In the genomic region with DNA sequence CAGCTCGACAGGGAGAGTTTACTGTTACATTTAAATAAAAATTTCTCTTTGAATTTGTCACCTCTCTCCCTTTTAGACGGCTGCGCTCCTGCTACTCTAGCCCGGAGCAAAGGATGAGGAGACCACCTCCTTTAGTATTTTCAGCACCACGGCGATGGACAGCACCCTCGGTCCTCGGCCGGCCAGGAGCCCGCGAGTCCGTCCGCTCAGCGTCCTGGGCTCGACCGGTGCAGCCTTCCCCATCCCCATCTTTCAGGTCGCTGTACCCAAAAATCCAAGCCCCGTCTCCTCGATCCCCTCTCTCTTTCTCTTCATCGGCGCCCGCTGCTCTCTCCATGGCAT, we compare ENCODE assay signal across 8 cellular contexts. TPM values are rescaled to one million over a fixed set of nuclear protein-coding genes. Genes with fewer than 3 reads are reported as not detected.
DNase-seq lines count a peak whose midpoint lies in the region; ATAC-seq and TF ChIP-seq lines count a peak whose summit lies in the region.

No MANE protein-coding gene starts in this region.

- POLR2A ChIA-PET in HEK293 (lab: Yijun Ruan, JAX), result no interaction called here
- POLR2A ChIA-PET in CD4-positive, alpha-beta T cell (lab: Charles Lee), result no interaction called here

- H3K27me3 ChIP-seq in right atrium auricular region (peaks cover 19 to 26% of the 10 kb centered on the region in 2 donors), sigmoid colon (peaks cover 27 to 83% (median 58%) of the 10 kb centered on the region in 3 donors)
- H3K27me3 ChIP-seq in CD4-positive, alpha-beta T cell (ENCODE audit: control insufficient read depth, insufficient read depth, low read length), result peaks cover 68% of the 10 kb centered on the region

- H3K9me3 Mint-ChIP-seq in CD4-positive, alpha-beta T cell, result no peaks in the 10 kb centered on the region

- no peak for TF ChIP-seq CTCF in HEK293 (tag by site-specific recombination; IDR thresholded peaks at IDR 0.05)
- TF ChIP-seq CTCF in right atrium auricular region (IDR thresholded peaks at IDR 0.05), result no peak
- TF ChIP-seq CTCF in sigmoid colon (IDR thresholded peaks at IDR 0.05), result no peak
- TF ChIP-seq CTCF in CD4-positive, alpha-beta T cell (IDR thresholded peaks at IDR 0.05), result no peak

- CTCF ChIA-PET in HEK293 (lab: Yijun Ruan, JAX), result interaction anchor here (1.0 kb wide), 1 partner anchor 57 kb away, joined by 3 read pairs; no protein-coding TSS in a partner anchor
- CTCF ChIA-PET in CD4-positive, alpha-beta T cell (lab: Charles Lee), result no interaction called here

- H3K4me3 ChIP-seq in HEK293 (ENCODE audit: low read depth, low read length) (peak overlapping the region; percentile 36; the same call in 1 of the 2 replicates), right atrium auricular region (peak overlapping the region; percentile 44 to 45), sigmoid colon (peak overlapping the region in 3 of 4 donors; percentile 46 to 62 (median 53))

- H3K27ac ChIP-seq in HEK293 (ENCODE audit: extremely low read depth, low read depth, low read length) (no peak overlapping the region), right atrium auricular region (no peak overlapping the region), sigmoid colon (no peak overlapping the region)
- no peak overlapping the region for H3K27ac ChIP-seq in CD4-positive, alpha-beta T cell (ENCODE audit: low read depth, low read length)

- DNase-seq in amniotic stem cell (lab: John Stamatoyannopoulos, UW) (peak; percentile 19), right atrium auricular region (ENCODE audit: low spot score) (no peak), sigmoid colon (peak; percentile 70)
- DNase-seq in CD4-positive, alpha-beta T cell, result no peak

- H3K27me3 Mint-ChIP-seq in CD4-positive, alpha-beta T cell, result peaks cover 81% of the 10 kb centered on the region

- ATAC-seq in HG02852 (IDR thresholded peaks at IDR 0.05; ENCODE audit: unreplicated experiment), result no peak
- ATAC-seq in CD4-positive, alpha-beta T cell (ENCODE audit: poor library complexity), result no peak
- no peak for ATAC-seq in HG03439 (IDR thresholded peaks at IDR 0.05; ENCODE audit: unreplicated experiment)
- ATAC-seq in HG03196 (IDR thresholded peaks at IDR 0.05; ENCODE audit: unreplicated experiment), result no peak

- H3K36me3 ChIP-seq in HEK293 (ENCODE audit: control insufficient read depth in 2 of 2, insufficient read depth in 1 of 2, low read length in 2 of 2), result no peaks in the 10 kb centered on the region
- no peaks in the 10 kb centered on the region for H3K36me3 ChIP-seq in right atrium auricular region
- no peaks in the 10 kb centered on the region for H3K36me3 ChIP-seq in sigmoid colon

- H3K9me3 ChIP-seq in HEK293 (ENCODE audit: control insufficient read depth, insufficient read depth, low read depth, low read length) (no peaks in the 10 kb centered on the region), right atrium auricular region (no peaks in the 10 kb centered on the region), sigmoid colon (no peaks in the 10 kb centered on the region)
- no peaks in the 10 kb centered on the region for H3K9me3 ChIP-seq in CD4-positive, alpha-beta T cell (ENCODE audit: control insufficient read depth, low read length)

- intact Hi-C loops in sigmoid colon (cut with DNase I), result no loop called here
- intact Hi-C loops in CD4-positive, alpha-beta T cell (cut with DNase I, micrococcal nuclease), result no loop called here

- no peak for TF ChIP-seq POLR2A in sigmoid colon (IDR thresholded peaks at IDR 0.05)

- no peaks in the 10 kb centered on the region for H3K4me1 ChIP-seq in HEK293 (ENCODE audit: control insufficient read depth, insufficient read depth, low read length)
- H3K4me1 ChIP-seq in right atrium auricular region, result peaks cover 0 to 25% of the 10 kb centered on the region in 2 donors
- H3K4me1 ChIP-seq in sigmoid colon, result peaks cover 0 to 29% (median 27%) of the 10 kb centered on the region in 4 donors

- WGBS in sigmoid colon, 2 donors, result 4 to 10% methylated on average over 22 of the region's 22 CpGs

- TF ChIP-seq EP300 in sigmoid colon (IDR thresholded peaks at IDR 0.05), result no peak

- H3K4me3 Mint-ChIP-seq in CD4-positive, alpha-beta T cell, result no peak overlapping the region

- peaks cover 14% of the 10 kb centered on the region for H3K4me1 Mint-ChIP-seq in CD4-positive, alpha-beta T cell (ENCODE audit: low read depth)

- H3K27ac Mint-ChIP-seq in CD4-positive, alpha-beta T cell, result no peak overlapping the region

- no peaks in the 10 kb centered on the region for H3K36me3 Mint-ChIP-seq in CD4-positive, alpha-beta T cell (ENCODE audit: low read depth)

TF ChIP-seq in HEK293, 187 proteins besides CTCF, POLR2A, EP300 and RAD21 (continues in another document):
- no peak for TF ChIP-seq ZBTB20 (tag by site-specific recombination; IDR thresholded peaks at IDR 0.05)
- no peak for TF ChIP-seq HOXC10 (CRISPR knock-in tag; IDR thresholded peaks at IDR 0.05)
- peak; percentile 68; the same call in 1 of the 2 replicates for TF ChIP-seq ZBTB17 (tag by site-specific recombination; IDR thresholded peaks at IDR 0.05)
- TF ChIP-seq ZFP37 (tag by site-specific recombination; IDR thresholded peaks at IDR 0.05), result peak; percentile 40; the same call in 1 of the 2 replicates
- no peak for TF ChIP-seq ZNF555 (tag by site-specific recombination; conservative IDR thresholded peaks at IDR 0.05)
- 0 out of 2 replicates have a peak, but pooled peaks have one; percentile 44 for TF ChIP-seq KLF16 (tag by site-specific recombination; IDR thresholded peaks at IDR 0.05)
- TF ChIP-seq, protein P1, sequence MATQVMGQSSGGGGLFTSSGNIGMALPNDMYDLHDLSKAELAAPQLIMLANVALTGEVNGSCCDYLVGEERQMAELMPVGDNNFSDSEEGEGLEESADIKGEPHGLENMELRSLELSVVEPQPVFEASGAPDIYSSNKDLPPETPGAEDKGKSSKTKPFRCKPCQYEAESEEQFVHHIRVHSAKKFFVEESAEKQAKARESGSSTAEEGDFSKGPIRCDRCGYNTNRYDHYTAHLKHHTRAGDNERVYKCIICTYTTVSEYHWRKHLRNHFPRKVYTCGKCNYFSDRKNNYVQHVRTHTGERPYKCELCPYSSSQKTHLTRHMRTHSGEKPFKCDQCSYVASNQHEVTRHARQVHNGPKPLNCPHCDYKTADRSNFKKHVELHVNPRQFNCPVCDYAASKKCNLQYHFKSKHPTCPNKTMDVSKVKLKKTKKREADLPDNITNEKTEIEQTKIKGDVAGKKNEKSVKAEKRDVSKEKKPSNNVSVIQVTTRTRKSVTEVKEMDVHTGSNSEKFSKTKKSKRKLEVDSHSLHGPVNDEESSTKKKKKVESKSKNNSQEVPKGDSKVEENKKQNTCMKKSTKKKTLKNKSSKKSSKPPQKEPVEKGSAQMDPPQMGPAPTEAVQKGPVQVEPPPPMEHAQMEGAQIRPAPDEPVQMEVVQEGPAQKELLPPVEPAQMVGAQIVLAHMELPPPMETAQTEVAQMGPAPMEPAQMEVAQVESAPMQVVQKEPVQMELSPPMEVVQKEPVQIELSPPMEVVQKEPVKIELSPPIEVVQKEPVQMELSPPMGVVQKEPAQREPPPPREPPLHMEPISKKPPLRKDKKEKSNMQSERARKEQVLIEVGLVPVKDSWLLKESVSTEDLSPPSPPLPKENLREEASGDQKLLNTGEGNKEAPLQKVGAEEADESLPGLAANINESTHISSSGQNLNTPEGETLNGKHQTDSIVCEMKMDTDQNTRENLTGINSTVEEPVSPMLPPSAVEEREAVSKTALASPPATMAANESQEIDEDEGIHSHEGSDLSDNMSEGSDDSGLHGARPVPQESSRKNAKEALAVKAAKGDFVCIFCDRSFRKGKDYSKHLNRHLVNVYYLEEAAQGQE (tag by site-specific recombination; IDR thresholded peaks at IDR 0.05), result peak; percentile 98
- TF ChIP-seq, protein P2, sequence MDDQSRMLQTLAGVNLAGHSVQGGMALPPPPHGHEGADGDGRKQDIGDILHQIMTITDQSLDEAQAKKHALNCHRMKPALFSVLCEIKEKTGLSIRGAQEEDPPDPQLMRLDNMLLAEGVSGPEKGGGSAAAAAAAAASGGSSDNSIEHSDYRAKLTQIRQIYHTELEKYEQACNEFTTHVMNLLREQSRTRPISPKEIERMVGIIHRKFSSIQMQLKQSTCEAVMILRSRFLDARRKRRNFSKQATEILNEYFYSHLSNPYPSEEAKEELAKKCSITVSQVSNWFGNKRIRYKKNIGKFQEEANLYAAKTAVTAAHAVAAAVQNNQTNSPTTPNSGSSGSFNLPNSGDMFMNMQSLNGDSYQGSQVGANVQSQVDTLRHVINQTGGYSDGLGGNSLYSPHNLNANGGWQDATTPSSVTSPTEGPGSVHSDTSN (CRISPR knock-in tag; IDR thresholded peaks at IDR 0.05), result 0 out of 2 replicates have a peak, but pooled peaks have one; percentile 32
- no peak for TF ChIP-seq ZNF768 (tag by site-specific recombination; IDR thresholded peaks at IDR 0.05)
- TF ChIP-seq, protein P3, sequence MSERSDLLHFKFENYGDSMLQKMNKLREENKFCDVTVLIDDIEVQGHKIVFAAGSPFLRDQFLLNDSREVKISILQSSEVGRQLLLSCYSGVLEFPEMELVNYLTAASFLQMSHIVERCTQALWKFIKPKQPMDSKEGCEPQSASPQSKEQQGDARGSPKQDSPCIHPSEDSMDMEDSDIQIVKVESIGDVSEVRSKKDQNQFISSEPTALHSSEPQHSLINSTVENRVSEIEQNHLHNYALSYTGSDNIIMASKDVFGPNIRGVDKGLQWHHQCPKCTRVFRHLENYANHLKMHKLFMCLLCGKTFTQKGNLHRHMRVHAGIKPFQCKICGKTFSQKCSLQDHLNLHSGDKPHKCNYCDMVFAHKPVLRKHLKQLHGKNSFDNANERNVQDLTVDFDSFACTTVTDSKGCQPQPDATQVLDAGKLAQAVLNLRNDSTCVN (tag by site-specific recombination; optimal IDR thresholded peaks at IDR 0.05), result no peak
- TF ChIP-seq, protein P4, sequence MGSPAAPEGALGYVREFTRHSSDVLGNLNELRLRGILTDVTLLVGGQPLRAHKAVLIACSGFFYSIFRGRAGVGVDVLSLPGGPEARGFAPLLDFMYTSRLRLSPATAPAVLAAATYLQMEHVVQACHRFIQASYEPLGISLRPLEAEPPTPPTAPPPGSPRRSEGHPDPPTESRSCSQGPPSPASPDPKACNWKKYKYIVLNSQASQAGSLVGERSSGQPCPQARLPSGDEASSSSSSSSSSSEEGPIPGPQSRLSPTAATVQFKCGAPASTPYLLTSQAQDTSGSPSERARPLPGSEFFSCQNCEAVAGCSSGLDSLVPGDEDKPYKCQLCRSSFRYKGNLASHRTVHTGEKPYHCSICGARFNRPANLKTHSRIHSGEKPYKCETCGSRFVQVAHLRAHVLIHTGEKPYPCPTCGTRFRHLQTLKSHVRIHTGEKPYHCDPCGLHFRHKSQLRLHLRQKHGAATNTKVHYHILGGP (tag by site-specific recombination; IDR thresholded peaks at IDR 0.05), result no peak
- no peak for TF ChIP-seq ZNF837 (tag by site-specific recombination; IDR thresholded peaks at IDR 0.05)
- no peak for TF ChIP-seq ZNF155 (tag by site-specific recombination; IDR thresholded peaks at IDR 0.05)
- TF ChIP-seq ZNF529 (tag by site-specific recombination; IDR thresholded peaks at IDR 0.05; ENCODE audit: insufficient replicate concordance), result no peak

RNA-seq across cellular contexts. Expression of a gene that starts 0.8 kb away (rescaled TPM):
- 1 to 10 TPM in 1 of 2 donors, under 1 TPM in 1; 0.22 to 3.9 TPM for total RNA-seq in right atrium auricular region
- total RNA-seq in sigmoid colon, result 1 to 10 TPM in 3 of 4 donors, under 1 TPM in 1; 0.66 to 5.0 (median 3.3) TPM
- polyA plus RNA-seq in sigmoid colon, result 1 to 10 TPM in 1 of 3 donors, under 1 TPM in 1, not detected in 1; 0.60 to 1.6 TPM
- not detected for total RNA-seq in CD4-positive, alpha-beta T cell

Comparison
In these comparisons a context has a peak if more than half of its experiments do, and no peak if none do; other contexts are left out.
1. DNase-seq: peak in amniotic stem cell (single experiment) and sigmoid colon (single experiment); none in right atrium auricular region (single experiment) and CD4-positive, alpha-beta T cell (0 of 10).
2. Peak in every context shown above with its lines, with median percentiles within 50 percentile points of each other: H3K4me3 ChIP-seq.